In genomic region chr12:26389303-26389702, GRCh38 we compare ENCODE assay signal across 17 cellular contexts.
DNase-seq lines count a peak whose midpoint lies in the region; ATAC-seq and TF ChIP-seq lines count a peak whose summit lies in the region.
"Had no signal": no experiment of that assay in that cellular context is flagged by ENCODE, and none has a peak within 500 bp of the region (broad histone marks: within the 10 kb centered on the region; RNA-seq: fewer than 3 reads in every experiment).

No MANE protein-coding gene starts in this region.

- H3K4me3 Mint-ChIP-seq in activated naive CD8-positive, alpha-beta T cell = no peak overlapping the region
- H3K4me3 Mint-ChIP-seq in activated naive CD8-positive, alpha-beta T cell treated with anti-CD3 and anti-CD28 coated beads, Interleukin-2, amount 50 U/mL, for 24 hours = no peak overlapping the region
- H3K4me3 Mint-ChIP-seq in stimulated activated effector memory CD8-positive, alpha-beta T cell treated with anti-CD3 and anti-CD28 coated beads, Interleukin-12 subunit alpha, Interleukin-12 subunit beta, amount 100 ng/mL, for 72 hours = no peak overlapping the region
- H3K4me3 Mint-ChIP-seq: CD14-positive monocyte; CD4-positive, alpha-beta memory T cell; GM23338; HFFc6 had no signal

- no peaks in the 10 kb centered on the region for H3K9me3 Mint-ChIP-seq in activated naive CD8-positive, alpha-beta T cell (ENCODE audit: low read depth)
- H3K9me3 Mint-ChIP-seq in activated naive CD8-positive, alpha-beta T cell treated with anti-CD3 and anti-CD28 coated beads, Interleukin-2, amount 50 U/mL, for 24 hours = no peaks in the 10 kb centered on the region
- no peaks in the 10 kb centered on the region for H3K9me3 Mint-ChIP-seq in stimulated activated effector memory CD8-positive, alpha-beta T cell treated with anti-CD3 and anti-CD28 coated beads, Interleukin-12 subunit alpha, Interleukin-12 subunit beta, amount 100 ng/mL, for 72 hours
- H3K9me3 Mint-ChIP-seq: CD4-positive, alpha-beta memory T cell; GM23338; HFFc6 had no signal

- no peak overlapping the region for H2BK12ac ChIP-seq in trophoblast cell (ENCODE audit: low read length)

- no peaks in the 10 kb centered on the region for H3K36me3 ChIP-seq in trophoblast cell (ENCODE audit: control insufficient read depth in 1 of 2, insufficient read depth in 2 of 2, low read length in 2 of 2)
- H3K36me3 ChIP-seq: BLaER1 had no signal

- no peak overlapping the region for H3K4ac ChIP-seq in trophoblast cell (ENCODE audit: low read depth, low read length)

- TF ChIP-seq CTCF in foreskin keratinocyte (conservative IDR thresholded peaks at IDR 0.05) = no peak

- peaks cover 63% of the 10 kb centered on the region for H3K36me3 Mint-ChIP-seq in activated naive CD8-positive, alpha-beta T cell
- H3K36me3 Mint-ChIP-seq in activated naive CD8-positive, alpha-beta T cell treated with anti-CD3 and anti-CD28 coated beads, Interleukin-2, amount 50 U/mL, for 24 hours (ENCODE audit: low read depth) = peaks cover 54% of the 10 kb centered on the region
- H3K36me3 Mint-ChIP-seq in stimulated activated effector memory CD8-positive, alpha-beta T cell treated with anti-CD3 and anti-CD28 coated beads, Interleukin-12 subunit alpha, Interleukin-12 subunit beta, amount 100 ng/mL, for 72 hours = peaks cover 16% of the 10 kb centered on the region

- no peaks in the 10 kb centered on the region for H3K27me3 ChIP-seq in trophoblast cell (ENCODE audit: insufficient read depth, low read length)
- no peaks in the 10 kb centered on the region for H3K27me3 ChIP-seq in foreskin keratinocyte
- H3K27me3 ChIP-seq: BLaER1 had no signal

- H3K27ac ChIP-seq in trophoblast cell (ENCODE audit: low read depth, low read length) = no peak overlapping the region
- H3K27ac ChIP-seq in foreskin keratinocyte = no peak overlapping the region
- H3K27ac ChIP-seq: BLaER1 had no signal

- H2AFZ ChIP-seq in trophoblast cell (ENCODE audit: insufficient read depth, low read length, poor library complexity) = no peak overlapping the region
- H2AFZ ChIP-seq: GM23338 had no signal

- H4K91ac ChIP-seq in trophoblast cell (ENCODE audit: low read depth, low read length) = no peak overlapping the region

- H3K79me2 ChIP-seq in trophoblast cell (ENCODE audit: control insufficient read depth, insufficient read depth, low read length, poor library complexity) = no peaks in the 10 kb centered on the region

- H3K18ac ChIP-seq in trophoblast cell (ENCODE audit: low read length) = no peak overlapping the region

- H4K8ac ChIP-seq in trophoblast cell (ENCODE audit: low read depth, low read length) = no peak overlapping the region

- no peak overlapping the region for H3K4me3 ChIP-seq in trophoblast cell (ENCODE audit: low read depth, low read length)
- H3K4me3 ChIP-seq: BLaER1, GM23338 had no signal

- WGBS in trophoblast cell (ENCODE audit: extremely low coverage, insufficient coverage, insufficient read length) = no CpG with 5 or more reads among the region's 1 CpG

- no peaks in the 10 kb centered on the region for H3K9me3 ChIP-seq in trophoblast cell (ENCODE audit: insufficient read depth, low read depth, low read length)
- H3K9me3 ChIP-seq: BLaER1 had no signal

- no peak overlapping the region for H3K4me2 ChIP-seq in trophoblast cell (ENCODE audit: low read length)
- H3K4me2 ChIP-seq: BLaER1, GM23338 had no signal

- no peak for DNase-seq in activated naive CD8-positive, alpha-beta T cell treated with anti-CD3 and anti-CD28 coated beads, Interleukin-2, amount 50 U/mL, for 24 hours
- DNase-seq in left lobe of liver (ENCODE audit: low spot score) (no peak), trophoblast cell (peak; percentile 5 to 85), foreskin keratinocyte (no peak)
- DNase-seq in stimulated activated effector memory CD8-positive, alpha-beta T cell treated with anti-CD3 and anti-CD28 coated beads, Interleukin-12 subunit alpha, Interleukin-12 subunit beta, amount 100 ng/mL, for 72 hours (ENCODE audit: low spot score in 2 of 2) = no peak
- DNase-seq: 8988T; Calu3; CD4-positive, alpha-beta memory T cell; DMS79 treated with DMSO at 0.1 percent for 48 hours; GF-D8; HFFc6 had no signal

- H2AK5ac ChIP-seq in trophoblast cell (ENCODE audit: low read length) = no peak overlapping the region

- no peak overlapping the region for H3K23ac ChIP-seq in trophoblast cell (ENCODE audit: low read length)

- no peaks in the 10 kb centered on the region for H3K27me3 Mint-ChIP-seq in activated naive CD8-positive, alpha-beta T cell
- H3K27me3 Mint-ChIP-seq in activated naive CD8-positive, alpha-beta T cell treated with anti-CD3 and anti-CD28 coated beads, Interleukin-2, amount 50 U/mL, for 24 hours = no peaks in the 10 kb centered on the region
- H3K27me3 Mint-ChIP-seq: CD4-positive, alpha-beta memory T cell had no signal

- H3K4me1 Mint-ChIP-seq in activated naive CD8-positive, alpha-beta T cell (ENCODE audit: low read depth) = no peaks in the 10 kb centered on the region
- no peaks in the 10 kb centered on the region for H3K4me1 Mint-ChIP-seq in activated naive CD8-positive, alpha-beta T cell treated with anti-CD3 and anti-CD28 coated beads, Interleukin-2, amount 50 U/mL, for 24 hours
- no peaks in the 10 kb centered on the region for H3K4me1 Mint-ChIP-seq in stimulated activated effector memory CD8-positive, alpha-beta T cell treated with anti-CD3 and anti-CD28 coated beads, Interleukin-12 subunit alpha, Interleukin-12 subunit beta, amount 100 ng/mL, for 72 hours
- H3K4me1 Mint-ChIP-seq: CD14-positive monocyte; CD4-positive, alpha-beta memory T cell; GM23338 had no signal

- peaks cover 3% of the 10 kb centered on the region for H3K79me1 ChIP-seq in trophoblast cell (ENCODE audit: low read length)

- H2BK5ac ChIP-seq in trophoblast cell (ENCODE audit: low read depth, low read length, poor library complexity) = no peak overlapping the region

- peaks cover 0 to 3% of the 10 kb centered on the region in 2 experiments for H3K4me1 ChIP-seq in trophoblast cell (ENCODE audit: control insufficient read depth in 1 of 2, insufficient read depth in 2 of 2, low read length in 2 of 2)
- H3K4me1 ChIP-seq in foreskin keratinocyte = no peaks in the 10 kb centered on the region
- H3K4me1 ChIP-seq: BLaER1 had no signal

- no peak overlapping the region for H3K9ac ChIP-seq in trophoblast cell (ENCODE audit: low read length)
- H3K9ac ChIP-seq: BLaER1 had no signal

- H3K14ac ChIP-seq in trophoblast cell (ENCODE audit: low read length) = no peak overlapping the region

- no peak overlapping the region for H4K12ac ChIP-seq in trophoblast cell (ENCODE audit: low read depth, low read length)

- no peak overlapping the region for H2BK120ac ChIP-seq in trophoblast cell (ENCODE audit: insufficient read depth, low read length, poor library complexity)

- H3K27ac Mint-ChIP-seq in activated naive CD8-positive, alpha-beta T cell = peak overlapping the region; percentile 10
- H3K27ac Mint-ChIP-seq in activated naive CD8-positive, alpha-beta T cell treated with anti-CD3 and anti-CD28 coated beads, Interleukin-2, amount 50 U/mL, for 24 hours = no peak overlapping the region
- H3K27ac Mint-ChIP-seq in stimulated activated effector memory CD8-positive, alpha-beta T cell treated with anti-CD3 and anti-CD28 coated beads, Interleukin-12 subunit alpha, Interleukin-12 subunit beta, amount 100 ng/mL, for 72 hours = no peak overlapping the region
- H3K27ac Mint-ChIP-seq: CD14-positive monocyte; CD4-positive, alpha-beta memory T cell; GM23338; HFFc6 had no signal

- ATAC-seq in activated naive CD8-positive, alpha-beta T cell treated with anti-CD3 and anti-CD28 coated beads, Interleukin-2, amount 50 U/mL, for 24 hours = no peak
- ATAC-seq in left lobe of liver = peak; percentile 96
- ATAC-seq in stimulated activated effector memory CD8-positive, alpha-beta T cell treated with anti-CD3 and anti-CD28 coated beads, Interleukin-12 subunit alpha, Interleukin-12 subunit beta, amount 100 ng/mL, for 72 hours = no peak
- no peak for ATAC-seq in foreskin keratinocyte
- no peak for ATAC-seq in HG03521 (IDR thresholded peaks at IDR 0.05; ENCODE audit: unreplicated experiment)
- ATAC-seq: GM23338, HCT116 had no signal

Comparison
In these comparisons a context has a peak if more than half of its experiments do, and no peak if none do; other contexts are left out.
1. DNase-seq: peak in trophoblast cell (2 of 2); none in activated naive CD8-positive, alpha-beta T cell treated with anti-CD3 and anti-CD28 coated beads, Interleukin-2, amount 50 U/mL, for 24 hours (single experiment), left lobe of liver (single experiment), stimulated activated effector memory CD8-positive, alpha-beta T cell treated with anti-CD3 and anti-CD28 coated beads, Interleukin-12 subunit alpha, Interleukin-12 subunit beta, amount 100 ng/mL, for 72 hours (0 of 2) and foreskin keratinocyte (0 of 2).